In genomic region chrX:130566028-130566683, GRCh38 we compare ENCODE assay signal across 20 cellular contexts.
"Had no signal": no experiment of that assay in that cellular context is flagged by ENCODE, and none has a peak within 500 bp of the region (broad histone marks: within the 10 kb centered on the region; RNA-seq: fewer than 3 reads in every experiment).

No MANE protein-coding gene starts in this region.

- H3K4me2 ChIP-seq: hepatocyte had no signal

- DNase-seq: activated CD4-positive, alpha-beta T cell treated with anti-CD3 and anti-CD28 coated beads, Interleukin-2, amount 10 ng/mL, durations not matched to agents 7 days and 5 days; activated CD4-positive, CD25-positive, alpha-beta regulatory T cell; activated CD8-positive, alpha-beta memory T cell treated with anti-CD3 and anti-CD28 coated beads for 24 hours; activated naive CD4-positive, alpha-beta T cell treated with anti-CD3 and anti-CD28 coated beads for 36 hours; activated T-cell treated with anti-CD3 and anti-CD28 coated beads for 4 hours; central memory CD4-positive, alpha-beta T cell; cortex of kidney; effector CD8-positive, alpha-beta T cell; left cardiac atrium; lower lobe of right lung; mucosa of descending colon; natural killer cell; occipital lobe; stimulated activated CD4-positive, alpha-beta T cell treated with anti-CD3 and anti-CD28 coated beads, Interleukin-2, amount 100 ng/mL, for 48 hours; stimulated activated naive CD4-positive, alpha-beta T cell treated with Interleukin-2 at 50 U/mL for 16 hours; T-helper 17 cell; upper lobe of right lung had no signal

- ATAC-seq: activated T-helper 17 cell treated with anti-CD3 and anti-CD28 coated beads, Interleukin-2, amount 50 U/mL, for 72 hours; gastroesophageal sphincter; left cardiac atrium; lower lobe of right lung; mucosa of descending colon; natural killer cell; T-helper 17 cell; upper lobe of right lung had no signal

- H2AFZ ChIP-seq: hepatocyte had no signal

- H3K4me1 ChIP-seq: gastroesophageal sphincter, lower lobe of right lung, upper lobe of right lung had no signal

- H3K27me3 ChIP-seq: gastroesophageal sphincter, hepatocyte, upper lobe of right lung had no signal

- H3K27ac ChIP-seq: gastroesophageal sphincter, hepatocyte, lower lobe of right lung, upper lobe of right lung had no signal

- H3K36me3 ChIP-seq: gastroesophageal sphincter, lower lobe of right lung, upper lobe of right lung had no signal

- H3K9me3 ChIP-seq: gastroesophageal sphincter, lower lobe of right lung, mucosa of descending colon, upper lobe of right lung had no signal

- H3K4me3 ChIP-seq: gastroesophageal sphincter, hepatocyte, lower lobe of right lung, mucosa of descending colon, upper lobe of right lung had no signal

- H3K79me2 ChIP-seq: hepatocyte had no signal
